ENCODE assay signal across 9 cellular contexts in genomic region chr4:88008133-88008621, GRCh38. TPM values are rescaled to one million over a fixed set of nuclear protein-coding genes. Genes with fewer than 3 reads are reported as not detected.
A peak's percentile ranks its signal among the peaks of the same experiment; 100 is the strongest.
DNase-seq lines count a peak whose midpoint lies in the region; ATAC-seq and TF ChIP-seq lines count a peak whose summit lies in the region.
"Had no signal": no experiment of that assay in that cellular context is flagged by ENCODE, and none has a peak within 500 bp of the region (broad histone marks: within the 10 kb centered on the region; RNA-seq: fewer than 3 reads in every experiment).

No MANE protein-coding gene starts in this region.

- H3K27ac Mint-ChIP-seq in chondrocyte (ENCODE audit: unreplicated experiment): peak overlapping the region; percentile 84

- CTCF ChIA-PET in GM10248 (lab: Yijun Ruan, JAX): interaction anchor here (1.1 to 1.3 kb wide), 2 partner anchors 19 to 25 kb away, joined by 3 to 4 read pairs; no protein-coding TSS in a partner anchor

- POLR2A ChIA-PET in GM10248 (lab: Yijun Ruan, JAX): no interaction called here

- H3K79me2 ChIP-seq in SU-DHL-6 (ENCODE audit: insufficient read depth, low read length): no peaks in the 10 kb centered on the region

- peaks cover 10 to 60% (median 41%) of the 10 kb centered on the region in 6 donors for H3K4me1 ChIP-seq in spleen

- H3K9ac ChIP-seq in SU-DHL-6 (ENCODE audit: low read length): peak overlapping the region; percentile 54

- TF ChIP-seq CTCF in GM10248 (IDR thresholded peaks at IDR 0.05; ENCODE audit: control extremely low read depth, extremely low read depth, low read depth, missing control alignments) (no peak), SU-DHL-6 (IDR thresholded peaks at IDR 0.05; ENCODE audit: insufficient read depth, low read length, poor library complexity, severe bottlenecking) (no peak), chondrocyte (IDR thresholded peaks at IDR 0.05) (no peak), kidney epithelial cell (IDR thresholded peaks at IDR 0.05; ENCODE audit: insufficient read depth, low read length, poor library complexity, severe bottlenecking) (no peak), spleen (IDR thresholded peaks at IDR 0.05 in 8 of 11, conservative IDR thresholded peaks at IDR 0.05 in 3 of 11) (no peak)

- H3K4me3 Mint-ChIP-seq in chondrocyte (ENCODE audit: unreplicated experiment): peak overlapping the region; percentile 81

- H3F3A ChIP-seq in SU-DHL-6 (ENCODE audit: insufficient read depth): no peaks in the 10 kb centered on the region

- no peaks in the 10 kb centered on the region for H4K20me1 ChIP-seq in SU-DHL-6 (ENCODE audit: low read depth, low read length)

- intact Hi-C loops in spleen (cut with DNase I; ENCODE audit: low total_unique reads): no loop called here

- H3K4me3 ChIP-seq in SU-DHL-6 (ENCODE audit: insufficient read depth, low read length, poor library complexity, severe bottlenecking) (peak overlapping the region; percentile 50), kidney epithelial cell (ENCODE audit: low read depth, low read length) (peak overlapping the region; percentile 92), spleen (peak overlapping the region; percentile 71 to 97 (median 92))

- no peaks in the 10 kb centered on the region for H3K27me3 Mint-ChIP-seq in chondrocyte (ENCODE audit: low read depth)

- WGBS in spleen, 5 donors: 0 to 1% (median 0%) methylated on average over 33 to 49 of the region's 49 CpGs

- ATAC-seq in GM21447 (IDR thresholded peaks at IDR 0.05; ENCODE audit: unreplicated experiment): peak; percentile 22

- H3K27ac ChIP-seq in SU-DHL-6 (ENCODE audit: low read depth, low read length): no peak overlapping the region
- peak overlapping the region; percentile 48 to 86 (median 80) for H3K27ac ChIP-seq in spleen

- TF ChIP-seq POLR2A in spleen (IDR thresholded peaks at IDR 0.05): no peak

- no peak overlapping the region for H2AFZ ChIP-seq in SU-DHL-6 (ENCODE audit: low read depth, low read length, severe bottlenecking)

- H3K36me3 ChIP-seq in SU-DHL-6 (ENCODE audit: low read length) (no peaks in the 10 kb centered on the region), kidney epithelial cell (ENCODE audit: control insufficient read depth, insufficient read depth, low read length) (no peaks in the 10 kb centered on the region), spleen (no peaks in the 10 kb centered on the region)

- peak; percentile 54 for DNase-seq in GM10248 (ENCODE audit: extremely low spot score)
- DNase-seq in HT1080 (ENCODE audit: low read depth): peak; percentile 47
- no peak for DNase-seq in chondrocyte (ENCODE audit: low spot score)
- no peak for DNase-seq in kidney epithelial cell (ENCODE audit: low read depth)
- DNase-seq in spleen: peak; percentile 84
- DNase-seq in effector CD4-positive, alpha-beta T cell: no peak

- no peaks in the 10 kb centered on the region for H3K9me3 Mint-ChIP-seq in chondrocyte (ENCODE audit: low read depth)

- peaks cover 76% of the 10 kb centered on the region for H3K4me1 Mint-ChIP-seq in chondrocyte (ENCODE audit: low read depth)

- peak overlapping the region; percentile 57 for H3K4me2 ChIP-seq in SU-DHL-6 (ENCODE audit: low read depth, low read length, poor library complexity, severe bottlenecking)

- no peaks in the 10 kb centered on the region for H3K9me2 ChIP-seq in SU-DHL-6 (replicated peaks; ENCODE audit: insufficient read depth, low read length)

- H3K27me3 ChIP-seq in SU-DHL-6 (ENCODE audit: low read length) (no peaks in the 10 kb centered on the region), kidney epithelial cell (ENCODE audit: control insufficient read depth, insufficient read depth, low read length) (no peaks in the 10 kb centered on the region), spleen (replicated peaks in 1 of 7) (peaks cover 0 to 3% (median 0%) of the 10 kb centered on the region in 7 donors)

- H3K9me3 ChIP-seq in SU-DHL-6 (ENCODE audit: insufficient read depth, low read length) (no peaks in the 10 kb centered on the region), spleen (no peaks in the 10 kb centered on the region)

- no peaks in the 10 kb centered on the region for H3K36me3 Mint-ChIP-seq in chondrocyte (ENCODE audit: low read depth)

RNA-seq across cellular contexts. Expression of gene PKD2, which starts 0.7 kb away (rescaled TPM):
- total RNA-seq in HT1080 (2014; rRNA removed; shearing (Covaris generic)): 14.2 and 18.3 TPM in 2 replicates
- polyA plus RNA-seq in HT1080 (2015; cell fraction: cytosol; rRNA removed): 10.3 and 13.3 TPM in 2 replicates
- 25.2 and 28.2 TPM in 2 replicates for polyA plus RNA-seq in HT1080 (2015; cell fraction: nucleus; rRNA removed)
- 69.7 to 71.7 TPM (median 69.8 TPM) in 3 replicates for total RNA-seq in chondrocyte
- total RNA-seq in kidney epithelial cell: 30.4 and 31.6 TPM in 2 replicates
- total RNA-seq in spleen: 10 to 100 TPM; 13.2 to 23.0 (median 17.9) TPM
- polyA plus RNA-seq in spleen: 1 to 10 TPM; 3.5 to 3.8 (median 3.6) TPM

RNA-seq across cellular contexts. Expression of gene SPP1, which starts 32.7 kb away (rescaled TPM):
- total RNA-seq in HT1080 (2014; rRNA removed; shearing (Covaris generic)): 30.6 and 37.1 TPM in 2 replicates
- 10.1 and 12.0 TPM in 2 replicates for polyA plus RNA-seq in HT1080 (2015; cell fraction: cytosol; rRNA removed)
- polyA plus RNA-seq in HT1080 (2015; cell fraction: nucleus; rRNA removed): 15.8 and 19.7 TPM in 2 replicates
- 13.5 to 16.0 TPM (median 15.7 TPM) in 3 replicates for total RNA-seq in chondrocyte
- total RNA-seq in kidney epithelial cell: 158 and 160 TPM in 2 replicates
- 1 to 10 TPM in 6 of 7 donors, under 1 TPM in 1; 0.77 to 7.2 (median 1.5) TPM for total RNA-seq in spleen
- 10 to 100 TPM in 1 of 3 donors, 1 to 10 TPM in 1, under 1 TPM in 1; 0.28 to 18.4 (median 2.6) TPM for polyA plus RNA-seq in spleen
- total RNA-seq: pulmonary artery endothelial cell had no signal

Comparison
In these comparisons a context has a peak if more than half of its experiments do, and no peak if none do; other contexts are left out.
1. DNase-seq: peak in GM10248 (single experiment), HT1080 (single experiment) and spleen (single experiment); none in chondrocyte (single experiment), kidney epithelial cell (single experiment) and effector CD4-positive, alpha-beta T cell (single experiment).
2. Peak in every context shown above with its lines, with median percentiles within 50 percentile points of each other: H3K4me3 ChIP-seq.